Comparison of ENCODE assay signal across 17 cellular contexts in the genomic region with DNA sequence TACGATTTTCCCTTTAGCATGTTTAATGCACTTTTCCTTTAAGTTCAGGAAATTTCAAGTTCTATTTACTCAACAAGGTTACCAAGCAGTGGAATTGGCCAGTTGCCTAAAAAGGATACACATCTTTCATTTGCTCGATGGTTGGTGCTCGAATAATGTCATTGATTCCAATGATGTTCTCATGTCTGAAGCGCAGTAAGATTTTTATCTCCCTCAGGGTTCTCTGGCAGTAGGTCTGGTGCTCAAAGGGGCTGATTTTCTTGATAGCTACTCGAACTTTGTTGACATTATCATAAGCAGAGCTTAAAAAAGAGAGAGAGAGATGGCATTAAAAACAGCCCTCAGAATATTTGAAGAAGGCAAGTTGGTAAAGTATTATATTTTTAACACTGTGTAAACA. TPM values are rescaled to one million over a fixed set of nuclear protein-coding genes. Genes with fewer than 3 reads are reported as not detected.
DNase-seq lines count a peak whose midpoint lies in the region; ATAC-seq lines count a peak whose summit lies in the region.
"Had no signal": no experiment of that assay in that cellular context is flagged by ENCODE, and none has a peak within 500 bp of the region (broad histone marks: within the 10 kb centered on the region; RNA-seq: fewer than 3 reads in every experiment).

No MANE protein-coding gene starts in this region.

- POLR2A ChIA-PET in T-cell (lab: Charles Lee): no interaction called here

- no peaks in the 10 kb centered on the region for H3K9me3 Mint-ChIP-seq in activated T-cell treated with anti-CD3 and anti-CD28 coated beads, Interleukin-2, amount 50 U/mL, for 24 hours
- H3K9me3 Mint-ChIP-seq in activated T-cell treated with anti-CD3 and anti-CD28 coated beads, Interleukin-2, amount 50 U/mL, for 4 hours: no peaks in the 10 kb centered on the region
- no peaks in the 10 kb centered on the region for H3K9me3 Mint-ChIP-seq in T-cell
- H3K9me3 Mint-ChIP-seq in stimulated activated effector memory CD8-positive, alpha-beta T cell treated with anti-CD3 and anti-CD28 coated beads, Interleukin-12 subunit alpha, Interleukin-12 subunit beta, amount 100 ng/mL, for 72 hours: no peaks in the 10 kb centered on the region

- DNase-seq in activated T-cell treated with anti-CD3 and anti-CD28 coated beads, Interleukin-2, amount 50 U/mL, for 24 hours: no peak
- no peak for DNase-seq in activated T-cell treated with anti-CD3 and anti-CD28 coated beads, Interleukin-2, amount 50 U/mL, for 4 hours
- DNase-seq in T-cell (no peak), fibroblast of gingiva (ENCODE audit: low read depth) (peak; percentile 12), ecto neural progenitor cell (ENCODE audit: low spot score) (no peak)
- DNase-seq in stimulated activated effector memory CD8-positive, alpha-beta T cell treated with anti-CD3 and anti-CD28 coated beads, Interleukin-12 subunit alpha, Interleukin-12 subunit beta, amount 100 ng/mL, for 72 hours (ENCODE audit: low spot score in 2 of 2): no peak
- DNase-seq in stimulated activated CD4-positive, alpha-beta T cell treated with anti-CD3 and anti-CD28 coated beads, Interleukin-2, amount 100 ng/mL, for 48 hours: no peak
- DNase-seq: activated CD4-positive, alpha-beta T cell treated with anti-CD3 and anti-CD28 coated beads for 4 hours; activated T-cell treated with anti-CD3 and anti-CD28 coated beads for 4 hours; colonic mucosa; esophagus squamous epithelium; hypothalamus; NCI-H2107; SHP77 treated with DMSO at 0.1 percent for 48 hours; T-helper 9 cell had no signal

- H3K27ac Mint-ChIP-seq in activated T-cell treated with anti-CD3 and anti-CD28 coated beads, Interleukin-2, amount 50 U/mL, for 24 hours: peak overlapping the region; percentile 58
- peak overlapping the region; percentile 5 to 24 for H3K27ac Mint-ChIP-seq in T-cell
- peak overlapping the region; percentile 54 for H3K27ac Mint-ChIP-seq in stimulated activated effector memory CD8-positive, alpha-beta T cell treated with anti-CD3 and anti-CD28 coated beads, Interleukin-12 subunit alpha, Interleukin-12 subunit beta, amount 100 ng/mL, for 72 hours

- peaks cover 73% of the 10 kb centered on the region for H3K36me3 Mint-ChIP-seq in activated T-cell treated with anti-CD3 and anti-CD28 coated beads, Interleukin-2, amount 50 U/mL, for 24 hours (ENCODE audit: low read depth)
- H3K36me3 Mint-ChIP-seq in activated T-cell treated with anti-CD3 and anti-CD28 coated beads, Interleukin-2, amount 50 U/mL, for 4 hours (ENCODE audit: insufficient read depth): peaks cover 42% of the 10 kb centered on the region
- peaks cover 34% of the 10 kb centered on the region for H3K36me3 Mint-ChIP-seq in T-cell
- peaks cover 59% of the 10 kb centered on the region for H3K36me3 Mint-ChIP-seq in stimulated activated effector memory CD8-positive, alpha-beta T cell treated with anti-CD3 and anti-CD28 coated beads, Interleukin-12 subunit alpha, Interleukin-12 subunit beta, amount 100 ng/mL, for 72 hours

- H3K4me3 Mint-ChIP-seq in activated T-cell treated with anti-CD3 and anti-CD28 coated beads, Interleukin-2, amount 50 U/mL, for 24 hours: no peak overlapping the region
- H3K4me3 Mint-ChIP-seq in activated T-cell treated with anti-CD3 and anti-CD28 coated beads, Interleukin-2, amount 50 U/mL, for 4 hours: no peak overlapping the region
- no peak overlapping the region for H3K4me3 Mint-ChIP-seq in T-cell
- H3K4me3 Mint-ChIP-seq in stimulated activated effector memory CD8-positive, alpha-beta T cell treated with anti-CD3 and anti-CD28 coated beads, Interleukin-12 subunit alpha, Interleukin-12 subunit beta, amount 100 ng/mL, for 72 hours: no peak overlapping the region

- no peaks in the 10 kb centered on the region for H3K27me3 Mint-ChIP-seq in activated T-cell treated with anti-CD3 and anti-CD28 coated beads, Interleukin-2, amount 50 U/mL, for 24 hours
- H3K27me3 Mint-ChIP-seq in activated T-cell treated with anti-CD3 and anti-CD28 coated beads, Interleukin-2, amount 50 U/mL, for 4 hours (ENCODE audit: low read depth): no peaks in the 10 kb centered on the region
- no peaks in the 10 kb centered on the region for H3K27me3 Mint-ChIP-seq in T-cell

- CTCF ChIA-PET in T-cell (lab: Charles Lee): no interaction called here

- ATAC-seq in activated T-cell treated with anti-CD3 and anti-CD28 coated beads, Interleukin-2, amount 50 U/mL, for 4 hours: no peak
- ATAC-seq in T-cell (replicated peaks in 1 of 4) (no peak), GM19324 (IDR thresholded peaks at IDR 0.05; ENCODE audit: low FRiP score, unreplicated experiment) (no peak)
- ATAC-seq in stimulated activated effector memory CD8-positive, alpha-beta T cell treated with anti-CD3 and anti-CD28 coated beads, Interleukin-12 subunit alpha, Interleukin-12 subunit beta, amount 100 ng/mL, for 72 hours: no peak
- ATAC-seq: left lobe of liver had no signal

- H3K4me1 Mint-ChIP-seq in activated T-cell treated with anti-CD3 and anti-CD28 coated beads, Interleukin-2, amount 50 U/mL, for 24 hours (ENCODE audit: low read depth): peaks cover 33% of the 10 kb centered on the region
- peaks cover 24% of the 10 kb centered on the region for H3K4me1 Mint-ChIP-seq in activated T-cell treated with anti-CD3 and anti-CD28 coated beads, Interleukin-2, amount 50 U/mL, for 4 hours (ENCODE audit: low read depth)
- H3K4me1 Mint-ChIP-seq in T-cell: peaks cover 7 to 37% (median 27%) of the 10 kb centered on the region in 3 donors
- peaks cover 27% of the 10 kb centered on the region for H3K4me1 Mint-ChIP-seq in stimulated activated effector memory CD8-positive, alpha-beta T cell treated with anti-CD3 and anti-CD28 coated beads, Interleukin-12 subunit alpha, Interleukin-12 subunit beta, amount 100 ng/mL, for 72 hours

RNA-seq across cellular contexts. Expression of a gene that starts 59.9 kb away (rescaled TPM):
- 100 to 1,000 TPM; 136 to 165 (median 138) TPM for total RNA-seq in activated T-cell treated with anti-CD3 and anti-CD28 coated beads, Interleukin-2, amount 50 U/mL, for 4 hours
- 100 to 1,000 TPM in 4 of 5 donors, 10 to 100 TPM in 1; 85.0 to 114 (median 110) TPM for total RNA-seq in T-cell
